In genomic region chr21:42597487-42598158, GRCh38 we compare ENCODE assay signal across 34 cellular contexts.
"Had no signal": no experiment of that assay in that cellular context is flagged by ENCODE, and none has a peak within 500 bp of the region (broad histone marks: within the 10 kb centered on the region; RNA-seq: fewer than 3 reads in every experiment).

No MANE protein-coding gene starts in this region.

- H3K27ac ChIP-seq: adrenal gland, body of pancreas, esophagus squamous epithelium, gastroesophageal sphincter, heart right ventricle, VCaP had no signal

- H3K27me3 ChIP-seq: adrenal gland, body of pancreas had no signal

- H3K4me3 Mint-ChIP-seq: activated CD4-positive, alpha-beta T cell treated with anti-CD3 and anti-CD28 coated beads, Interleukin-2, amount 10 ng/mL, durations not matched to agents 7 days and 5 days; activated CD8-positive, alpha-beta memory T cell treated with anti-CD3 and anti-CD28 coated beads, Interleukin-2, amount 10 ng/mL, durations not matched to agents 7 days and 5 days; activated CD8-positive, alpha-beta T cell treated with anti-CD3 and anti-CD28 coated beads, Interleukin-2, amount 10 ng/mL, durations not matched to agents 7 days and 5 days; activated naive CD4-positive, alpha-beta T cell treated with anti-CD3 and anti-CD28 coated beads for 36 hours; activated naive CD4-positive, alpha-beta T cell treated with anti-CD3 and anti-CD28 coated beads, Interleukin-2, amount 50 U/mL, for 24 hours; activated naive CD8-positive, alpha-beta T cell treated with anti-CD3 and anti-CD28 coated beads for 36 hours; activated naive CD8-positive, alpha-beta T cell treated with anti-CD3 and anti-CD28 coated beads, Interleukin-2, amount 50 U/mL, for 24 hours; activated T-helper 1 cell treated with anti-CD3 and anti-CD28 coated beads, Interleukin-12 subunit alpha, Interleukin-12 subunit beta, Interleukin-2, Interleukin-4 antibody, amounts not matched to agents 30 ng/mL and 10 ng/mL and 1 ng/mL, durations not matched to agents 14 hours and 24 hours and 36 hours; effector memory CD8-positive, alpha-beta T cell; T-helper 17 cell; T-helper 2 cell treated with Interferon-gamma antibody and Interleukin-4, amounts not matched to agents 5 μg/mL and 100 μg/mL, for 36 hours; WTC11 had no signal

- H3K36me3 Mint-ChIP-seq: activated CD8-positive, alpha-beta memory T cell treated with anti-CD3 and anti-CD28 coated beads, Interleukin-2, amount 10 ng/mL, durations not matched to agents 7 days and 5 days; activated naive CD4-positive, alpha-beta T cell treated with anti-CD3 and anti-CD28 coated beads, Interleukin-2, amount 50 U/mL, for 24 hours; activated naive CD8-positive, alpha-beta T cell treated with anti-CD3 and anti-CD28 coated beads for 36 hours; WTC11 had no signal

- H3K4me1 ChIP-seq: adrenal gland had no signal

- H3K27ac Mint-ChIP-seq: activated CD4-positive, alpha-beta T cell treated with anti-CD3 and anti-CD28 coated beads, Interleukin-2, amount 10 ng/mL, durations not matched to agents 7 days and 5 days; activated CD8-positive, alpha-beta memory T cell treated with anti-CD3 and anti-CD28 coated beads, Interleukin-2, amount 10 ng/mL, durations not matched to agents 7 days and 5 days; activated CD8-positive, alpha-beta T cell treated with anti-CD3 and anti-CD28 coated beads, Interleukin-2, amount 10 ng/mL, durations not matched to agents 7 days and 5 days; activated naive CD4-positive, alpha-beta T cell treated with anti-CD3 and anti-CD28 coated beads for 36 hours; activated naive CD8-positive, alpha-beta T cell treated with anti-CD3 and anti-CD28 coated beads for 36 hours; activated naive CD8-positive, alpha-beta T cell treated with anti-CD3 and anti-CD28 coated beads, Interleukin-2, amount 50 U/mL, for 24 hours; activated T-helper 1 cell treated with anti-CD3 and anti-CD28 coated beads, Interleukin-12 subunit alpha, Interleukin-12 subunit beta, Interleukin-2, Interleukin-4 antibody, amounts not matched to agents 30 ng/mL and 10 ng/mL and 1 ng/mL, durations not matched to agents 14 hours and 24 hours and 36 hours; activated T-helper 2 cell treated with anti-CD3 and anti-CD28 coated beads, Interferon-gamma antibody, Interleukin-2, Interleukin-4, amounts not matched to agents 10 μg/mL and 5 μg/mL and 100 μg/mL, durations not matched to agents 14 hours and 24 hours and 36 hours; T-helper 17 cell; T-helper 2 cell treated with Interferon-gamma antibody and Interleukin-4, amounts not matched to agents 5 μg/mL and 100 μg/mL, for 36 hours; WTC11 had no signal

- DNase-seq: activated CD4-positive, alpha-beta T cell treated with anti-CD3 and anti-CD28 coated beads for 1 hour; activated CD4-positive, alpha-beta T cell treated with anti-CD3 and anti-CD28 coated beads for 4 hours; activated CD4-positive, alpha-beta T cell treated with anti-CD3 and anti-CD28 coated beads, Interleukin-2, amount 10 ng/mL, durations not matched to agents 7 days and 5 days; activated CD4-positive, alpha-beta T cell treated with anti-CD3 and anti-CD28 coated beads, Interleukin-2, amount 50 U/mL, for 4 hours; activated CD8-positive, alpha-beta memory T cell treated with anti-CD3 and anti-CD28 coated beads, Interleukin-2, amount 10 ng/mL, durations not matched to agents 7 days and 5 days; activated CD8-positive, alpha-beta memory T cell treated with anti-CD3 and anti-CD28 coated beads, Interleukin-2, amount 50 U/mL, for 4 hours; activated CD8-positive, alpha-beta T cell treated with anti-CD3 and anti-CD28 coated beads, Interleukin-2, amount 10 ng/mL, durations not matched to agents 7 days and 5 days; activated naive CD4-positive, alpha-beta T cell treated with anti-CD3 and anti-CD28 coated beads for 36 hours; activated naive CD8-positive, alpha-beta T cell treated with anti-CD3 and anti-CD28 coated beads for 36 hours; activated naive CD8-positive, alpha-beta T cell treated with anti-CD3 and anti-CD28 coated beads, Interleukin-2, amount 50 U/mL, for 24 hours; activated T-cell treated with anti-CD3 and anti-CD28 coated beads, Interleukin-2, amount 50 U/mL, for 1 hour; amygdala; aorta; body of pancreas; caudate nucleus; cortex of kidney; dermis blood vessel endothelial cell; effector CD4-positive, alpha-beta T cell; effector memory CD8-positive, alpha-beta T cell; erythroblast; esophagus squamous epithelium; foreskin melanocyte; heart right ventricle; T-helper 1 cell; T-helper 17 cell had no signal

- H3K27me3 Mint-ChIP-seq: activated naive CD4-positive, alpha-beta T cell treated with anti-CD3 and anti-CD28 coated beads, Interleukin-2, amount 50 U/mL, for 24 hours; activated naive CD8-positive, alpha-beta T cell treated with anti-CD3 and anti-CD28 coated beads for 36 hours; activated naive CD8-positive, alpha-beta T cell treated with anti-CD3 and anti-CD28 coated beads, Interleukin-2, amount 50 U/mL, for 24 hours had no signal

- H3K4me3 ChIP-seq: adrenal gland, body of pancreas, esophagus squamous epithelium, gastroesophageal sphincter, heart right ventricle had no signal

- H3K9me3 ChIP-seq: adrenal gland, body of pancreas, esophagus squamous epithelium had no signal

- FAIRE-seq: colon had no signal

- H3K4me1 Mint-ChIP-seq: activated naive CD4-positive, alpha-beta T cell treated with anti-CD3 and anti-CD28 coated beads, Interleukin-2, amount 50 U/mL, for 24 hours; activated naive CD8-positive, alpha-beta T cell treated with anti-CD3 and anti-CD28 coated beads for 36 hours; activated naive CD8-positive, alpha-beta T cell treated with anti-CD3 and anti-CD28 coated beads, Interleukin-2, amount 50 U/mL, for 24 hours had no signal

- ATAC-seq: activated CD8-positive, alpha-beta memory T cell treated with anti-CD3 and anti-CD28 coated beads, Interleukin-2, amount 10 ng/mL, durations not matched to agents 7 days and 5 days; activated CD8-positive, alpha-beta T cell treated with anti-CD3 and anti-CD28 coated beads, Interleukin-2, amount 10 ng/mL, durations not matched to agents 7 days and 5 days; activated naive CD8-positive, alpha-beta T cell treated with anti-CD3 and anti-CD28 coated beads, Interleukin-2, amount 50 U/mL, for 24 hours; body of pancreas; effector memory CD8-positive, alpha-beta T cell; gastroesophageal sphincter; heart right ventricle; T-helper 17 cell; WTC11 had no signal

- H3K9me3 Mint-ChIP-seq: activated CD4-positive, alpha-beta T cell treated with anti-CD3 and anti-CD28 coated beads, Interleukin-2, amount 10 ng/mL, durations not matched to agents 7 days and 5 days; activated naive CD4-positive, alpha-beta T cell treated with anti-CD3 and anti-CD28 coated beads for 36 hours; activated naive CD4-positive, alpha-beta T cell treated with anti-CD3 and anti-CD28 coated beads, Interleukin-2, amount 50 U/mL, for 24 hours; activated naive CD8-positive, alpha-beta T cell treated with anti-CD3 and anti-CD28 coated beads for 36 hours; activated naive CD8-positive, alpha-beta T cell treated with anti-CD3 and anti-CD28 coated beads, Interleukin-2, amount 50 U/mL, for 24 hours; activated T-helper 1 cell treated with anti-CD3 and anti-CD28 coated beads, Interleukin-12 subunit alpha, Interleukin-12 subunit beta, Interleukin-2, Interleukin-4 antibody, amounts not matched to agents 30 ng/mL and 10 ng/mL and 1 ng/mL, durations not matched to agents 14 hours and 24 hours and 36 hours; activated T-helper 2 cell treated with anti-CD3 and anti-CD28 coated beads, Interferon-gamma antibody, Interleukin-2, Interleukin-4, amounts not matched to agents 10 μg/mL and 5 μg/mL and 100 μg/mL, durations not matched to agents 14 hours and 24 hours and 36 hours; effector memory CD8-positive, alpha-beta T cell; T-helper 2 cell treated with Interferon-gamma antibody and Interleukin-4, amounts not matched to agents 5 μg/mL and 100 μg/mL, for 36 hours had no signal

- H3K36me3 ChIP-seq: adrenal gland, esophagus squamous epithelium, gastroesophageal sphincter, heart right ventricle had no signal
